Comparison of ENCODE assay signal across 36 cellular contexts in genomic region chr20:53210931-53211330, GRCh38.
"Had no signal": no experiment of that assay in that cellular context is flagged by ENCODE, and none has a peak within 500 bp of the region (broad histone marks: within the 10 kb centered on the region; RNA-seq: fewer than 3 reads in every experiment).

No MANE protein-coding gene starts in this region.

- H3K36me3 ChIP-seq: WERI-Rb-1 had no signal

- DNase-seq: activated CD4-positive, alpha-beta T cell treated with anti-CD3 and anti-CD28 coated beads for 1 hour; activated CD4-positive, alpha-beta T cell treated with anti-CD3 and anti-CD28 coated beads for 48 hours; activated CD4-positive, alpha-beta T cell treated with anti-CD3 and anti-CD28 coated beads, Interleukin-2, amount 50 U/mL, for 4 hours; activated CD4-positive, CD25-positive, alpha-beta regulatory T cell; activated CD8-positive, alpha-beta T cell treated with anti-CD3 and anti-CD28 coated beads for 36 hours; activated gamma-delta T cell; activated naive CD4-positive, alpha-beta T cell treated with anti-CD3 and anti-CD28 coated beads for 36 hours; activated naive CD8-positive, alpha-beta T cell treated with anti-CD3 and anti-CD28 coated beads, Interleukin-2, amount 50 U/mL, for 24 hours; activated T-cell treated with anti-CD3 and anti-CD28 coated beads, Interleukin-2, amount 50 U/mL, for 1 hour; activated T-cell treated with anti-CD3 and anti-CD28 coated beads, Interleukin-2, amount 50 U/mL, for 72 hours; anterior cingulate cortex; caudate nucleus; cerebellar nuclear complex; IMR-90; NCI-H1092 treated with DMSO at 0.1 percent for 48 hours; NCI-H1417; NCI-H146; NCI-H2029; NCI-H345; NCI-H526 treated with DMSO at 0.1 percent for 48 hours; NCI-H774; PC-9; SIG-M5; T-cell; T-helper 17 cell; T-helper 9 cell; WERI-Rb-1 had no signal

- H3K27ac Mint-ChIP-seq: activated CD8-positive, alpha-beta T cell treated with anti-CD3 and anti-CD28 coated beads for 36 hours; activated naive CD4-positive, alpha-beta T cell treated with anti-CD3 and anti-CD28 coated beads for 36 hours; activated naive CD8-positive, alpha-beta T cell; activated naive CD8-positive, alpha-beta T cell treated with anti-CD3 and anti-CD28 coated beads, Interleukin-2, amount 50 U/mL, for 24 hours; activated T-cell treated with anti-CD3 and anti-CD28 coated beads, Interleukin-2, amount 50 U/mL, for 72 hours; activated T-helper 17 cell treated with anti-CD3 and anti-CD28 coated beads, Interleukin-2, amount 50 U/mL, for 72 hours; T-cell; T-helper 17 cell had no signal

- FAIRE-seq: bronchial epithelial cell, K562, RCC 7860 had no signal

- H3K9me3 Mint-ChIP-seq: activated CD8-positive, alpha-beta T cell treated with anti-CD3 and anti-CD28 coated beads for 36 hours; activated naive CD4-positive, alpha-beta T cell treated with anti-CD3 and anti-CD28 coated beads for 36 hours; activated naive CD8-positive, alpha-beta T cell treated with anti-CD3 and anti-CD28 coated beads, Interleukin-2, amount 50 U/mL, for 24 hours; activated T-cell treated with anti-CD3 and anti-CD28 coated beads, Interleukin-2, amount 50 U/mL, for 72 hours; brain; T-cell had no signal

- H3K4me3 Mint-ChIP-seq: activated CD8-positive, alpha-beta T cell treated with anti-CD3 and anti-CD28 coated beads for 36 hours; activated naive CD4-positive, alpha-beta T cell treated with anti-CD3 and anti-CD28 coated beads for 36 hours; activated naive CD8-positive, alpha-beta T cell; activated naive CD8-positive, alpha-beta T cell treated with anti-CD3 and anti-CD28 coated beads, Interleukin-2, amount 50 U/mL, for 24 hours; activated T-cell treated with anti-CD3 and anti-CD28 coated beads, Interleukin-2, amount 50 U/mL, for 72 hours; activated T-helper 17 cell treated with anti-CD3 and anti-CD28 coated beads, Interleukin-2, amount 50 U/mL, for 72 hours; brain; T-cell; T-helper 17 cell had no signal

- H3K27me3 Mint-ChIP-seq: activated CD8-positive, alpha-beta T cell treated with anti-CD3 and anti-CD28 coated beads for 36 hours; activated naive CD8-positive, alpha-beta T cell; activated T-helper 17 cell treated with anti-CD3 and anti-CD28 coated beads, Interleukin-2, amount 50 U/mL, for 72 hours; brain; T-helper 17 cell had no signal

- H3K27ac ChIP-seq: PC-9, RWPE1, WERI-Rb-1 had no signal

- ATAC-seq: activated CD8-positive, alpha-beta T cell treated with anti-CD3 and anti-CD28 coated beads for 36 hours; activated naive CD8-positive, alpha-beta T cell treated with anti-CD3 and anti-CD28 coated beads, Interleukin-2, amount 50 U/mL, for 24 hours; activated T-cell treated with anti-CD3 and anti-CD28 coated beads, Interleukin-2, amount 50 U/mL, for 72 hours; activated T-helper 17 cell treated with anti-CD3 and anti-CD28 coated beads, Interleukin-2, amount 50 U/mL, for 72 hours; K562; Right ventricle myocardium inferior; SK-N-SH treated with all-trans-retinoic acid at 6 μM for 48 hours; T-cell; T-helper 17 cell had no signal

- H3K36me3 Mint-ChIP-seq: activated naive CD8-positive, alpha-beta T cell; brain; T-cell had no signal

- H3K4me3 ChIP-seq: K562, PC-9 had no signal
